ENCODE assay signal across 9 cellular contexts in genomic region chr7:5595545-5596045, GRCh38. TPM values are rescaled to one million over a fixed set of nuclear protein-coding genes. Genes with fewer than 3 reads are reported as not detected.
A peak's percentile ranks its signal among the peaks of the same experiment; 100 is the strongest.
DNase-seq lines count a peak whose midpoint lies in the region; ATAC-seq, FAIRE-seq and TF ChIP-seq lines count a peak whose summit lies in the region.
"Had no signal": no experiment of that assay in that cellular context is flagged by ENCODE, and none has a peak within 500 bp of the region (broad histone marks: within the 10 kb centered on the region; RNA-seq: fewer than 3 reads in every experiment).

No MANE protein-coding gene starts in this region.

- no peak for DNase-seq in CD4-positive, alpha-beta memory T cell
- peak; percentile 62 to 72 for DNase-seq in Kasumi-1 (lab: John Stamatoyannopoulos, UW)
- peak; percentile 69 for DNase-seq in astrocyte (ENCODE audit: low read depth)
- DNase-seq in kidney glomerular epithelial cell (lab: John Stamatoyannopoulos, UW) = peak; percentile 47
- DNase-seq in testis = no peak
- DNase-seq in stimulated activated CD4-positive, alpha-beta T cell treated with anti-CD3 and anti-CD28 coated beads, Interleukin-1b, Interleukin-23, amount 100 ng/mL, for 48 hours = no peak
- DNase-seq in C1 segment of cervical spinal cord (lab: John Stamatoyannopoulos, UW) = no peak

- no peaks in the 10 kb centered on the region for H3K9me3 ChIP-seq in CD4-positive, alpha-beta memory T cell (ENCODE audit: control insufficient read depth in 1 of 2, low read length in 2 of 2)
- H3K9me3 ChIP-seq in astrocyte (ENCODE audit: insufficient read depth, low read depth, low read length) (no peaks in the 10 kb centered on the region), testis (no peaks in the 10 kb centered on the region)

- no peaks in the 10 kb centered on the region for H3K36me3 ChIP-seq in CD4-positive, alpha-beta memory T cell (ENCODE audit: insufficient read depth, low read length)
- no peaks in the 10 kb centered on the region for H3K36me3 ChIP-seq in astrocyte (ENCODE audit: insufficient read depth, low read length)
- no peaks in the 10 kb centered on the region for H3K36me3 ChIP-seq in testis (ENCODE audit: low read depth, missing control alignments)

- H3K9me3 Mint-ChIP-seq in CD4-positive, alpha-beta memory T cell = no peaks in the 10 kb centered on the region
- H3K9me3 Mint-ChIP-seq in astrocyte (ENCODE audit: unreplicated experiment) = no peaks in the 10 kb centered on the region

- H3K27ac ChIP-seq in CD4-positive, alpha-beta memory T cell (ENCODE audit: low read depth, low read length) = no peak overlapping the region
- peak overlapping the region; percentile 78 for H3K27ac ChIP-seq in astrocyte (ENCODE audit: low read depth, low read length)
- H3K27ac ChIP-seq in testis = peak overlapping the region; percentile 59 to 82
- H3K27ac ChIP-seq: KMS-11 had no signal

- peaks cover 9 to 16% of the 10 kb centered on the region in 2 donors for H3K27me3 Mint-ChIP-seq in CD4-positive, alpha-beta memory T cell
- peaks cover 3% of the 10 kb centered on the region for H3K27me3 Mint-ChIP-seq in astrocyte (ENCODE audit: low read depth, unreplicated experiment)

- peaks cover 15% of the 10 kb centered on the region for H3K27me3 ChIP-seq in CD4-positive, alpha-beta memory T cell (ENCODE audit: insufficient read depth, low read length)
- H3K27me3 ChIP-seq in astrocyte (ENCODE audit: insufficient read depth, low read length) (peaks cover 2% of the 10 kb centered on the region), testis (no peaks in the 10 kb centered on the region)

- peak overlapping the region; percentile 85 for H3K9ac ChIP-seq in astrocyte (ENCODE audit: low read length)
- H3K9ac ChIP-seq: KMS-11 had no signal

- H3K79me2 ChIP-seq in astrocyte (ENCODE audit: insufficient read depth, low read length) = peaks cover 79% of the 10 kb centered on the region

- TF ChIP-seq CTCF in astrocyte (IDR thresholded peaks at IDR 0.05; ENCODE audit: insufficient read depth, low read depth, low read length) = no peak
- TF ChIP-seq CTCF in testis (IDR thresholded peaks at IDR 0.05) = no peak

- FAIRE-seq in astrocyte (lab: Jason Lieb, UNC) = no peak

- CTCF ChIA-PET in CD4-positive, alpha-beta memory T cell (lab: Charles Lee; ENCODE audit: partially characterized antibody) = interaction anchor here (0.5 to 0.8 kb wide), 2 partner anchors 70 to 86 kb away, joined by 3 to 4 read pairs; no protein-coding TSS in a partner anchor

- no peak for TF ChIP-seq POLR2A in testis (IDR thresholded peaks at IDR 0.05)

- intact Hi-C loops in CD4-positive, alpha-beta memory T cell (cut with micrococcal nuclease) = no loop called here
- intact Hi-C loops in testis (cut with DNase I; ENCODE audit: low total_unique reads) = no loop called here

- peak overlapping the region in 5 of 7 donors; percentile 20 to 80 (median 36) for H3K27ac Mint-ChIP-seq in CD4-positive, alpha-beta memory T cell
- H3K27ac Mint-ChIP-seq in astrocyte (ENCODE audit: unreplicated experiment) = peak overlapping the region; percentile 95

- H2AFZ ChIP-seq in astrocyte (ENCODE audit: low read depth, low read length) = no peak overlapping the region

- peak overlapping the region; percentile 98 for H3K4me2 ChIP-seq in astrocyte (ENCODE audit: low read length)
- H3K4me2 ChIP-seq: KMS-11 had no signal

- no peaks in the 10 kb centered on the region for H3K36me3 Mint-ChIP-seq in CD4-positive, alpha-beta memory T cell
- H3K36me3 Mint-ChIP-seq in astrocyte (ENCODE audit: low read depth, unreplicated experiment) = peaks cover 22% of the 10 kb centered on the region

- POLR2A ChIA-PET in CD4-positive, alpha-beta memory T cell (lab: Charles Lee; ENCODE audit: partially characterized antibody) = interaction anchor here (1.3 kb wide), 1 partner anchor 99 kb away, joined by 3 read pairs; no protein-coding TSS in a partner anchor

- no peak for ATAC-seq in GM21390 (IDR thresholded peaks at IDR 0.05; ENCODE audit: unreplicated experiment)

- peaks cover 78% of the 10 kb centered on the region for H4K20me1 ChIP-seq in astrocyte (ENCODE audit: insufficient read depth, low read length)

- H3K4me1 Mint-ChIP-seq in CD4-positive, alpha-beta memory T cell = peaks cover 8 to 30% (median 16%) of the 10 kb centered on the region in 4 donors
- H3K4me1 Mint-ChIP-seq in astrocyte (ENCODE audit: low read depth, unreplicated experiment) = peaks cover 40% of the 10 kb centered on the region

- H3K4me3 ChIP-seq in CD4-positive, alpha-beta memory T cell (ENCODE audit: low read length in 2 of 2) = peak overlapping the region in 1 of 2 donors; percentile 6
- H3K4me3 ChIP-seq in astrocyte (ENCODE audit: insufficient read depth, low read depth, low read length) (peak overlapping the region; percentile 88), testis (peak overlapping the region; percentile 53 to 87)

- peak overlapping the region; percentile 56 to 79 (median 72) for H3K4me3 Mint-ChIP-seq in CD4-positive, alpha-beta memory T cell
- H3K4me3 Mint-ChIP-seq in astrocyte (ENCODE audit: unreplicated experiment) = peak overlapping the region; percentile 97

- H3K4me1 ChIP-seq in CD4-positive, alpha-beta memory T cell (ENCODE audit: insufficient read depth, low read length) = peaks cover 37% of the 10 kb centered on the region
- peaks cover 46% of the 10 kb centered on the region for H3K4me1 ChIP-seq in astrocyte (ENCODE audit: insufficient read depth, low read length)
- H3K4me1 ChIP-seq in testis = peaks cover 58% of the 10 kb centered on the region

- WGBS in testis, 2 donors = 5 to 8% methylated on average over 9 of the region's 9 CpGs

RNA-seq across cellular contexts. Expression of gene FSCN1, which starts 3.0 kb away (rescaled TPM):
- total RNA-seq in CD4-positive, alpha-beta memory T cell = 1 to 10 TPM; 1.0 to 1.3 TPM
- polyA plus RNA-seq in CD4-positive, alpha-beta memory T cell = under 1 TPM; 0.14 to 0.53 TPM
- total RNA-seq in astrocyte (629 and 685 TPM in 2 replicates), testis (100 to 1,000 TPM; 210 to 293 TPM)
- 75.5 TPM for polyA plus RNA-seq in testis (ENCODE audit: insufficient read depth, low read depth, low replicate concordance)

Comparison
In these comparisons a context has a peak if more than half of its experiments do, and no peak if none do; other contexts are left out.
1. DNase-seq: peak in Kasumi-1 (2 of 2), astrocyte (single experiment) and kidney glomerular epithelial cell (single experiment); none in CD4-positive, alpha-beta memory T cell (0 of 5), testis (single experiment), stimulated activated CD4-positive, alpha-beta T cell treated with anti-CD3 and anti-CD28 coated beads, Interleukin-1b, Interleukin-23, amount 100 ng/mL, for 48 hours (single experiment) and C1 segment of cervical spinal cord (0 of 14).
2. RNA of gene FSCN1, which starts 3.0 kb away (total RNA-seq): 629 to 685 TPM in astrocyte and 210 to 293 TPM in testis; 1.0 to 1.3 TPM in CD4-positive, alpha-beta memory T cell; every median in the first group is over 10 times any median in the second.